Comparison of ENCODE assay signal across 8 cellular contexts in the genomic region with DNA sequence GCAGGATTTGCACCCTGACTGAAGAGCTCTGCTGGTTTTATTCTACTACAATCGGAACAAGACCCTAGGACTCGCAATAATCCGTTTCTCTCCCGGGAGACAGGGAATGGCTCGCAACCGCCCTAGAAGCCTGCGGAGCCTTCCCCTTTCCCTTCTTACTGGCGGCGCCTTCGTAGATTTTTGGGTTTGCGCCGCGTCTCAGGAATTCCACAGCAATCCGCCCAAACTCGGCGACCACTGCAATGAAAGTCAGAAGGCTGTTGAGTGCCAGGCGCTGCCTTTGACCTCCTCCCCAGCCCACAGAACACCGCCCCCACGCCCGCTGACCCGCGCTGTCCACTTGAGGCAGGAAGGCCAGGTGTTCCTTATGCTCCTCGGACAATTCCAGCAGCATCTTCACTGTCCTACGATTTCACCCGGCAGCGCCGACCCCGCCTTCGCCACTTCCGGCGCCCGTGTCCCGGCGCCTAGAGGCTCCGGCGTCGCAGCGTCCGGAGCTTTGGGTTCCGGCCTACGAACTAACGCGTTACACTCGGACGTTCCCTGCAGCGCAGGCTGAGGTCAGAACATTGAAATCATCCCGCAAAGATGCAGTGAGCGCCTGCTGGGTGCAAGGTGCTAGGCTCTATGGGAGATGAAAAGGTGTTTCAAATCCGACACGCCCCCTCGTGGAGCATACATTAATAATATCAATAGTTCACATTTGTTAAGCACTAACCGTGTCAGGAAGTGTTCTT. TPM values are rescaled to one million over a fixed set of nuclear protein-coding genes. Genes with fewer than 3 reads are reported as not detected.
DNase-seq lines count a peak whose midpoint lies in the region; ATAC-seq and TF ChIP-seq lines count a peak whose summit lies in the region.

TSS of gene COMMD2 (minus strand) at position 439 of the 737 bp plus-strand sequence. CDS start at position 394, 45 bp downstream.

- H3K27me3 ChIP-seq in PC-3 (ENCODE audit: low read length), result no peaks in the 10 kb centered on the region
- H3K27me3 ChIP-seq in esophagus muscularis mucosa, result no peaks in the 10 kb centered on the region

- peak within 1 kb of the TSS; percentile 96 to 99 (median 98) for H3K4me3 Mint-ChIP-seq in IgD-negative memory B cell
- peak within 1 kb of the TSS; percentile 95 for H3K4me3 Mint-ChIP-seq in activated T-cell treated with anti-CD3 and anti-CD28 coated beads, Interleukin-2, amount 50 U/mL, for 4 hours

- peak within 1 kb of the TSS; percentile 78 to 96 (median 95) for H3K27ac Mint-ChIP-seq in IgD-negative memory B cell

- H3F3A ChIP-seq in PC-3 (ENCODE audit: low read length, unreplicated experiment), result no peaks in the 10 kb centered on the region

- ATAC-seq in GM21529 (IDR thresholded peaks at IDR 0.05; ENCODE audit: unreplicated experiment) (peak; percentile 99), PC-3 (peak; percentile 98)
- peak; percentile 99 for ATAC-seq in activated T-cell treated with anti-CD3 and anti-CD28 coated beads, Interleukin-2, amount 50 U/mL, for 4 hours

- POLR2A ChIA-PET in PC-3 (lab: Charles Lee; ENCODE audit: unreplicated experiment), result no interaction called here

- no peaks in the 10 kb centered on the region for H3K9me2 ChIP-seq in PC-3 (replicated peaks; ENCODE audit: low read length)

- H3K27ac ChIP-seq in PC-3 (ENCODE audit: low read length) (peak within 1 kb of the TSS; percentile 22; the same call in 1 of the 2 replicates), esophagus muscularis mucosa (replicated peaks in 1 of 4) (peak within 1 kb of the TSS; percentile 82 to 88 (median 84))

- TF ChIP-seq EP300 in esophagus muscularis mucosa (IDR thresholded peaks at IDR 0.05), result no peak

- H3K4me3 ChIP-seq in PC-3 (ENCODE audit: low read length), result peak within 1 kb of the TSS; percentile 94
- H3K4me3 ChIP-seq in esophagus muscularis mucosa, result peak within 1 kb of the TSS; percentile 73 to 89 (median 80)

- peak within 1 kb of the TSS; percentile 90 for H3K9ac ChIP-seq in PC-3 (ENCODE audit: low read length)

- peaks cover 28% of the 10 kb centered on the region for H3K79me2 ChIP-seq in PC-3 (ENCODE audit: low read length)

- no peaks in the 10 kb centered on the region for H4K20me1 ChIP-seq in PC-3 (ENCODE audit: low read length)

- H3K36me3 ChIP-seq in PC-3 (ENCODE audit: low read depth, low read length), result peaks cover 18% of the 10 kb centered on the region; the same call in 1 of the 2 replicates
- peaks cover 10 to 36% (median 21%) of the 10 kb centered on the region in 4 donors for H3K36me3 ChIP-seq in esophagus muscularis mucosa

- peaks cover 0 to 2% (median 0%) of the 10 kb centered on the region in 3 donors for H3K9me3 Mint-ChIP-seq in IgD-negative memory B cell
- H3K9me3 Mint-ChIP-seq in activated T-cell treated with anti-CD3 and anti-CD28 coated beads, Interleukin-2, amount 50 U/mL, for 4 hours, result no peaks in the 10 kb centered on the region

- peaks cover 2% of the 10 kb centered on the region for H3K36me3 Mint-ChIP-seq in IgD-negative memory B cell
- peaks cover 21% of the 10 kb centered on the region for H3K36me3 Mint-ChIP-seq in activated T-cell treated with anti-CD3 and anti-CD28 coated beads, Interleukin-2, amount 50 U/mL, for 4 hours (ENCODE audit: insufficient read depth)

- CTCF ChIA-PET in PC-3 (lab: Charles Lee), result interaction anchor here (0.6 to 2.1 kb wide), 2 partner anchors 13 to 114 kb away, joined by 3 to 5 read pairs; no protein-coding TSS in a partner anchor

- peaks cover 13 to 25% (median 21%) of the 10 kb centered on the region in 3 donors for H3K4me1 Mint-ChIP-seq in IgD-negative memory B cell
- H3K4me1 Mint-ChIP-seq in activated T-cell treated with anti-CD3 and anti-CD28 coated beads, Interleukin-2, amount 50 U/mL, for 4 hours (ENCODE audit: low read depth), result peaks cover 28% of the 10 kb centered on the region

- TSS peak; percentile 81 for BruUV-seq in PC-3 (replicated peaks; lab: Mats Ljungman, UMichigan)

- H3K27me3 Mint-ChIP-seq in IgD-negative memory B cell, result no peaks in the 10 kb centered on the region
- H3K27me3 Mint-ChIP-seq in activated T-cell treated with anti-CD3 and anti-CD28 coated beads, Interleukin-2, amount 50 U/mL, for 4 hours (ENCODE audit: low read depth), result no peaks in the 10 kb centered on the region

- H3K4me2 ChIP-seq in PC-3 (ENCODE audit: low read length), result peak within 1 kb of the TSS; percentile 92

- H3K9me3 ChIP-seq in PC-3 (ENCODE audit: low read length) (no peaks in the 10 kb centered on the region), esophagus muscularis mucosa (no peaks in the 10 kb centered on the region)

- H3K4me1 ChIP-seq in PC-3 (ENCODE audit: insufficient read depth, low read length) (peaks cover 23% of the 10 kb centered on the region), esophagus muscularis mucosa (peaks cover 3 to 30% (median 18%) of the 10 kb centered on the region in 4 donors)

- intact Hi-C loops in PC-3 (cut with micrococcal nuclease) (loop anchor here (1.0 to 5.0 kb wide), 2 partner anchors 185 to 240 kb away; no protein-coding TSS in a partner anchor), esophagus muscularis mucosa (cut with DNase I) (no loop called here)

- TF ChIP-seq CTCF in PC-3 (conservative IDR thresholded peaks at IDR 0.05; ENCODE audit: low read depth, low read length), result peak; percentile 62
- peak; percentile 29 to 36 (median 33) for TF ChIP-seq CTCF in esophagus muscularis mucosa (IDR thresholded peaks at IDR 0.05)

- TF ChIP-seq POLR2A in esophagus muscularis mucosa (IDR thresholded peaks at IDR 0.05; ENCODE audit: low read depth), result no peak

- DNase-seq in DMS53 (lab: John Stamatoyannopoulos, UW), result peak; percentile 95
- DNase-seq in PC-3, result peak; percentile 96
- peak; percentile 65 for DNase-seq in activated T-cell treated with anti-CD3 and anti-CD28 coated beads, Interleukin-2, amount 50 U/mL, for 4 hours
- peak; percentile 92 for DNase-seq in esophagus muscularis mucosa (ENCODE audit: extremely low spot score)
- peak; percentile 89 for DNase-seq in myocyte (ENCODE audit: low read depth)
- peak; percentile 54 to 78 for DNase-seq in stimulated activated CD8-positive, alpha-beta memory T cell treated with anti-CD3 and anti-CD28 coated beads, Interleukin-7, amount 100 ng/mL, for 48 hours (ENCODE audit: extremely low read depth in 1 of 2, low read depth in 1 of 2)

- H2AFZ ChIP-seq in PC-3 (ENCODE audit: low read length), result peak within 1 kb of the TSS; percentile 89

- under 1% methylated on average over 11 of the region's 52 CpGs for WGBS in esophagus muscularis mucosa

RNA-seq across cellular contexts. Expression of gene COMMD2, which starts in this region (rescaled TPM):
- 59.8 TPM for polyA plus RNA-seq in IgD-negative memory B cell
- 22.7 and 24.8 TPM in 2 replicates for total RNA-seq in PC-3 (2014; rRNA removed)
- 10 to 100 TPM; 41.3 to 44.5 (median 44.1) TPM for total RNA-seq in activated T-cell treated with anti-CD3 and anti-CD28 coated beads, Interleukin-2, amount 50 U/mL, for 4 hours
- total RNA-seq in esophagus muscularis mucosa, result 10 to 100 TPM; 16.6 to 28.3 (median 20.9) TPM
- total RNA-seq in myocyte, result 32.9 and 37.3 TPM in 2 replicates
- 26.6 TPM for polyA plus RNA-seq in myocyte (2012)

Comparison
In these comparisons a context has a peak if more than half of its experiments do, and no peak if none do; other contexts are left out.
1. Peak in every context shown above with its lines: DNase-seq, ATAC-seq, H3K4me3 ChIP-seq and H3K27ac ChIP-seq.